In genomic region chr12:76303989-76304460, GRCh38 we compare ENCODE assay signal across 17 cellular contexts.
"Had no signal": no experiment of that assay in that cellular context is flagged by ENCODE, and none has a peak within 500 bp of the region (broad histone marks: within the 10 kb centered on the region; RNA-seq: fewer than 3 reads in every experiment).

No MANE protein-coding gene starts in this region.

- H3K27me3 ChIP-seq: colonic mucosa, heart left ventricle, right lobe of liver, upper lobe of left lung had no signal

- H3K4me3 Mint-ChIP-seq: activated CD4-positive, alpha-beta memory T cell treated with anti-CD3 and anti-CD28 coated beads, Interleukin-2, amount 10 ng/mL, durations not matched to agents 7 days and 5 days; activated T-cell treated with anti-CD3 and anti-CD28 coated beads, Interleukin-2, amount 50 U/mL, for 72 hours; nephron progenitor cell had no signal

- H3K27ac ChIP-seq: colonic mucosa, heart left ventricle, psoas muscle, right lobe of liver, spleen, upper lobe of left lung had no signal

- H3K4me1 Mint-ChIP-seq: nephron progenitor cell had no signal

- H3K27me3 Mint-ChIP-seq: activated CD4-positive, alpha-beta memory T cell treated with anti-CD3 and anti-CD28 coated beads, Interleukin-2, amount 10 ng/mL, durations not matched to agents 7 days and 5 days had no signal

- H3K36me3 ChIP-seq: colonic mucosa, heart left ventricle, right lobe of liver, spleen, upper lobe of left lung had no signal

- H3K9me3 Mint-ChIP-seq: activated CD4-positive, alpha-beta memory T cell treated with anti-CD3 and anti-CD28 coated beads, Interleukin-2, amount 10 ng/mL, durations not matched to agents 7 days and 5 days; nephron progenitor cell had no signal

- H3K4me1 ChIP-seq: colonic mucosa, heart left ventricle, psoas muscle, right lobe of liver, spleen, upper lobe of left lung had no signal

- ATAC-seq: activated T-cell treated with anti-CD3 and anti-CD28 coated beads, Interleukin-2, amount 50 U/mL, for 72 hours; heart left ventricle; left lobe of liver; mucosa of descending colon; right lobe of liver had no signal

- H3K9me3 ChIP-seq: colonic mucosa, heart left ventricle, mucosa of descending colon, psoas muscle, right lobe of liver, spleen, upper lobe of left lung had no signal

- DNase-seq: activated CD4-positive, alpha-beta memory T cell treated with anti-CD3 and anti-CD28 coated beads, Interleukin-2, amount 10 ng/mL, durations not matched to agents 7 days and 5 days; activated CD4-positive, CD25-positive, alpha-beta regulatory T cell treated with anti-CD3 and anti-CD28 coated beads, Interleukin-2, amount 50 U/mL, for 72 hours; activated T-cell treated with anti-CD3 and anti-CD28 coated beads, Interleukin-2, amount 50 U/mL, for 72 hours; caudate nucleus; colonic mucosa; foreskin melanocyte; heart left ventricle; mammary epithelial cell; mucosa of descending colon; nephron progenitor cell; psoas muscle; right lobe of liver; spleen; stimulated activated CD4-positive, alpha-beta T cell treated with anti-CD3 and anti-CD28 coated beads, Interleukin-2, amount 100 ng/mL, for 24 hours; stimulated activated naive CD4-positive, alpha-beta T cell; upper lobe of left lung had no signal

- H3K27ac Mint-ChIP-seq: activated CD4-positive, alpha-beta memory T cell treated with anti-CD3 and anti-CD28 coated beads, Interleukin-2, amount 10 ng/mL, durations not matched to agents 7 days and 5 days; activated T-cell treated with anti-CD3 and anti-CD28 coated beads, Interleukin-2, amount 50 U/mL, for 72 hours; nephron progenitor cell had no signal

- H3K4me3 ChIP-seq: colonic mucosa, heart left ventricle, mucosa of descending colon, psoas muscle, right lobe of liver, spleen, upper lobe of left lung had no signal
